17 cellular contexts compared by ENCODE assay signal in the genomic region with DNA sequence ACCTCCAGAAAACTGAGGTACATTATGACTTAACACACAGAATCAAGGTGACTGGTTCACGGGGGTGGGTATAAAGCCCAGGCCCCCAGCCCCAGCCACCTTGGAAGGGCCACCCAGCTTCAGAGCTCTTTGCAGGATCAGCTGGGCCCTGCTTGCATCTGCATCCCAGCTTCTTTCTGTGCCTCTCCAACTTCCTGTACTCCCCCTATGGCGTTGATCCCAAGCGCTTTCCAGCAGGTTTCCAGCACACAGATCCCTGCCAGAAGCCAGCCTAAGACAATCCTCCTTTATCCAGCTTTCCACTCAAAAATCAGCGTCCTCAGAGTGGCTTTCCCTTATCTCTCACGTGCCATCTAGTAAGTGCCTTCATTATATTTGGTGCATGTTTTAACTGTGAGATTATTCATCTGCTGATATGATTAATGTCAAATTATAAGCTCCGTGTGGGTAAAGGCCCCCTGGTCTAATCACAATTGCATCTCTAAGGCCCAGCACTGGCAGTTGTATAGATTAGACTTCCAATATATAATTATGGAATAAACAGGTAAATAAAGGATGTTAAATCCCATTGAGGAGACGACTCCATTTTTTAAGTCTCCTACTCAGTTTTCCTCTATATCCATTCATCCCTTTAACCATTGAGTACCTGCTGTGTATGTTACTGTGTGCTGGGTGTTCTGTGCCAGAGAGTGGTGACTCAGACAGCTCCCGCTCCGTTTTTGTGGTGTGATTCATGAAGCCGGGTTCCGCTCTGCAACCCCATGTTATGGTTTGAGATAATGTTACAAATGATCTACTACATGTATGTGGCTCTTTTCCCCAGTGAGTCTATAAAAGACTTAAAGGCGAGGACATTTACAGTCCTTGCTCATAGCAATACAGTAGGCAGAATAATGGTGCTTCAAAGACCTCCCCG.
A peak's percentile ranks its signal among the peaks of the same experiment; 100 is the strongest.
DNase-seq lines count a peak whose midpoint lies in the region; ATAC-seq and TF ChIP-seq lines count a peak whose summit lies in the region.
"Had no signal": no experiment of that assay in that cellular context is flagged by ENCODE, and none has a peak within 500 bp of the region (broad histone marks: within the 10 kb centered on the region; RNA-seq: fewer than 3 reads in every experiment).

No MANE protein-coding gene starts in this region.

- no peak overlapping the region for H3K4me3 ChIP-seq in fibroblast of lung (replicated peaks in 1 of 4; ENCODE audit: control extremely low read depth in 1 of 4, insufficient read depth in 1 of 4, low read depth in 3 of 4, low read length in 4 of 4)
- H3K4me3 ChIP-seq in skeletal muscle cell (ENCODE audit: low read depth, low read length), result no peak overlapping the region
- H3K4me3 ChIP-seq in heart left ventricle, result no peak overlapping the region
- H3K4me3 ChIP-seq: BLaER1 treated with 17β-estradiol and CSF1 and Interleukin-3, amounts not matched to agents 10 nM and 100 nM; GM23338; SJSA1; upper lobe of left lung had no signal

- peak; percentile 63 for DNase-seq in HFFc6
- peak; percentile 44 for DNase-seq in SW480 (ENCODE audit: low spot score)
- peak; percentile 8 to 87 for DNase-seq in fibroblast of lung (ENCODE audit: low read depth in 2 of 2)
- DNase-seq in skeletal muscle cell (ENCODE audit: low read depth), result peak; percentile 19
- DNase-seq in OCI-M2 (lab: John Stamatoyannopoulos, UW; ENCODE audit: unreplicated experiment), result no peak
- DNase-seq in left ventricle myocardium superior, result no peak
- no peak for DNase-seq in heart left ventricle
- DNase-seq: activated CD4-positive, alpha-beta T cell treated with anti-CD3 and anti-CD28 coated beads, Interleukin-2, amount 50 U/mL, for 48 hours; DND-41; mesendoderm; stimulated activated naive B cell treated with anti-CD40 and anti-IgM and Interleukin-4, amounts not matched to agents 10 μg/mL and 1 μg/mL and 100 μg/mL, for 72 hours; upper lobe of left lung had no signal

- 62 to 68% (median 65%) methylated on average over 13 of the region's 13 CpGs for WGBS in heart left ventricle, 4 donors

- no peak overlapping the region for H3K9ac ChIP-seq in fibroblast of lung (ENCODE audit: insufficient read depth, low read length)
- H3K9ac ChIP-seq: BLaER1 treated with 17β-estradiol and CSF1 and Interleukin-3, amounts not matched to agents 10 nM and 100 nM had no signal

- H3K9me3 Mint-ChIP-seq in HFFc6, result peaks cover 29% of the 10 kb centered on the region

- ATAC-seq in left ventricle myocardium superior (no peak), heart left ventricle (no peak)
- ATAC-seq: GM23338; stimulated activated naive B cell treated with anti-CD40 and anti-IgM and Interleukin-4, amounts not matched to agents 10 μg/mL and 1 μg/mL and 100 μg/mL, for 72 hours had no signal

- H3K36me3 Mint-ChIP-seq in HFFc6 (ENCODE audit: low read depth), result peaks cover 11% of the 10 kb centered on the region; the same call in 1 of the 2 replicates
- H3K36me3 Mint-ChIP-seq: stimulated activated naive B cell treated with anti-CD40 and anti-IgM and Interleukin-4, amounts not matched to agents 10 μg/mL and 1 μg/mL and 100 μg/mL, for 72 hours had no signal

- H3K9me3 ChIP-seq in fibroblast of lung (ENCODE audit: control insufficient read depth, insufficient read depth, low read depth, low read length) (no peaks in the 10 kb centered on the region), heart left ventricle (peaks cover 0 to 18% (median 9%) of the 10 kb centered on the region in 12 donors)

- no peak overlapping the region for H3K4me2 ChIP-seq in fibroblast of lung (ENCODE audit: extremely low read depth, insufficient read depth, low read length)
- H3K4me2 ChIP-seq: BLaER1 treated with 17β-estradiol and CSF1 and Interleukin-3, amounts not matched to agents 10 nM and 100 nM; GM23338 had no signal

- H3K27ac Mint-ChIP-seq in HFFc6, result peak overlapping the region; percentile 45; the same call in 1 of the 2 replicates
- H3K27ac Mint-ChIP-seq: dendritic cell treated with granulocyte-macrophage colony-stimulating factor and Interleukin-4, amounts not matched to agents 40 ng/mL and 50 ng/mL, for 4 days; GM23338; stimulated activated naive B cell treated with anti-CD40 and anti-IgM and Interleukin-4, amounts not matched to agents 10 μg/mL and 1 μg/mL and 100 μg/mL, for 72 hours had no signal

- no peak overlapping the region for H3K4me3 Mint-ChIP-seq in HFFc6
- H3K4me3 Mint-ChIP-seq: dendritic cell treated with granulocyte-macrophage colony-stimulating factor and Interleukin-4, amounts not matched to agents 40 ng/mL and 50 ng/mL, for 4 days; GM23338; neural crest cell; stimulated activated naive B cell treated with anti-CD40 and anti-IgM and Interleukin-4, amounts not matched to agents 10 μg/mL and 1 μg/mL and 100 μg/mL, for 72 hours had no signal

- peaks cover 19% of the 10 kb centered on the region for H3K4me1 Mint-ChIP-seq in HFFc6 (ENCODE audit: low read depth)
- H3K4me1 Mint-ChIP-seq: GM23338; stimulated activated naive B cell treated with anti-CD40 and anti-IgM and Interleukin-4, amounts not matched to agents 10 μg/mL and 1 μg/mL and 100 μg/mL, for 72 hours had no signal

- intact Hi-C loops in left ventricle myocardium superior (cut with micrococcal nuclease) (no loop called here), heart left ventricle (cut with DNase I) (no loop called here)

- no peaks in the 10 kb centered on the region for H3K27me3 ChIP-seq in fibroblast of lung (ENCODE audit: control insufficient read depth, insufficient read depth, low read length)
- no peaks in the 10 kb centered on the region for H3K27me3 ChIP-seq in heart left ventricle
- H3K27me3 ChIP-seq: BLaER1 treated with 17β-estradiol and CSF1 and Interleukin-3, amounts not matched to agents 10 nM and 100 nM; SJSA1; upper lobe of left lung had no signal

- no peak overlapping the region for H3K27ac ChIP-seq in fibroblast of lung (ENCODE audit: insufficient read depth, low read length)
- no peak overlapping the region for H3K27ac ChIP-seq in heart left ventricle
- H3K27ac ChIP-seq: BLaER1 treated with 17β-estradiol and CSF1 and Interleukin-3, amounts not matched to agents 10 nM and 100 nM; SJSA1; upper lobe of left lung had no signal

- TF ChIP-seq CTCF in HFFc6 (IDR thresholded peaks at IDR 0.05) (no peak), fibroblast of lung (conservative IDR thresholded peaks at IDR 0.05 in 1 of 2, IDR thresholded peaks at IDR 0.05 in 1 of 2; ENCODE audit: low read depth in 1 of 2, low read length in 2 of 2) (no peak), heart left ventricle (IDR thresholded peaks at IDR 0.05) (no peak)

- H4K20me1 ChIP-seq in fibroblast of lung (ENCODE audit: control insufficient read depth, extremely low read depth, insufficient read depth, low read length), result no peaks in the 10 kb centered on the region
- H4K20me1 ChIP-seq: BLaER1 treated with 17β-estradiol and CSF1 and Interleukin-3, amounts not matched to agents 10 nM and 100 nM had no signal

- H3K4me1 ChIP-seq in fibroblast of lung (ENCODE audit: control insufficient read depth, extremely low read depth, insufficient read depth, low read length), result no peaks in the 10 kb centered on the region
- H3K4me1 ChIP-seq in heart left ventricle, result no peaks in the 10 kb centered on the region
- H3K4me1 ChIP-seq: BLaER1 treated with 17β-estradiol and CSF1 and Interleukin-3, amounts not matched to agents 10 nM and 100 nM; SJSA1; upper lobe of left lung had no signal

- H3K27me3 Mint-ChIP-seq in HFFc6 (ENCODE audit: insufficient read depth), result peaks cover 2% of the 10 kb centered on the region
- H3K27me3 Mint-ChIP-seq: dendritic cell treated with granulocyte-macrophage colony-stimulating factor and Interleukin-4, amounts not matched to agents 40 ng/mL and 50 ng/mL, for 4 days; stimulated activated naive B cell treated with anti-CD40 and anti-IgM and Interleukin-4, amounts not matched to agents 10 μg/mL and 1 μg/mL and 100 μg/mL, for 72 hours had no signal

- TF ChIP-seq POLR2A in heart left ventricle (IDR thresholded peaks at IDR 0.05), result no peak

- H2AFZ ChIP-seq in fibroblast of lung (ENCODE audit: low read length), result no peak overlapping the region
- H2AFZ ChIP-seq: GM23338 had no signal

- H3K36me3 ChIP-seq in fibroblast of lung (ENCODE audit: control insufficient read depth, insufficient read depth, low read length) (no peaks in the 10 kb centered on the region), heart left ventricle (no peaks in the 10 kb centered on the region)
- H3K36me3 ChIP-seq: BLaER1 treated with 17β-estradiol and CSF1 and Interleukin-3, amounts not matched to agents 10 nM and 100 nM; SJSA1; upper lobe of left lung had no signal

- H3K79me2 ChIP-seq in fibroblast of lung (ENCODE audit: control insufficient read depth, insufficient read depth, low read length), result no peaks in the 10 kb centered on the region

Comparison
In these comparisons a context has a peak if more than half of its experiments do, and no peak if none do; other contexts are left out.
1. DNase-seq: peak in HFFc6 (single experiment), SW480 (single experiment), fibroblast of lung (2 of 2) and skeletal muscle cell (single experiment); none in OCI-M2 (single experiment), left ventricle myocardium superior (single experiment) and heart left ventricle (0 of 5).